ENCODE assay signal across 1 cellular context in genomic region chr7:130207642-130208041, GRCh38.
A peak's percentile ranks its signal among the peaks of the same experiment; 100 is the strongest.
TF ChIP-seq lines count a peak whose summit lies in the region.

TSS of gene SSMEM1 (plus strand) at chr7:130207860. CDS start at chr7:130207911, 51 bp downstream.

TF ChIP-seq in K562, 482 proteins besides CTCF, POLR2A, EP300 and RAD21 (continued from another document and continues in another):
- TF ChIP-seq, protein P1, sequence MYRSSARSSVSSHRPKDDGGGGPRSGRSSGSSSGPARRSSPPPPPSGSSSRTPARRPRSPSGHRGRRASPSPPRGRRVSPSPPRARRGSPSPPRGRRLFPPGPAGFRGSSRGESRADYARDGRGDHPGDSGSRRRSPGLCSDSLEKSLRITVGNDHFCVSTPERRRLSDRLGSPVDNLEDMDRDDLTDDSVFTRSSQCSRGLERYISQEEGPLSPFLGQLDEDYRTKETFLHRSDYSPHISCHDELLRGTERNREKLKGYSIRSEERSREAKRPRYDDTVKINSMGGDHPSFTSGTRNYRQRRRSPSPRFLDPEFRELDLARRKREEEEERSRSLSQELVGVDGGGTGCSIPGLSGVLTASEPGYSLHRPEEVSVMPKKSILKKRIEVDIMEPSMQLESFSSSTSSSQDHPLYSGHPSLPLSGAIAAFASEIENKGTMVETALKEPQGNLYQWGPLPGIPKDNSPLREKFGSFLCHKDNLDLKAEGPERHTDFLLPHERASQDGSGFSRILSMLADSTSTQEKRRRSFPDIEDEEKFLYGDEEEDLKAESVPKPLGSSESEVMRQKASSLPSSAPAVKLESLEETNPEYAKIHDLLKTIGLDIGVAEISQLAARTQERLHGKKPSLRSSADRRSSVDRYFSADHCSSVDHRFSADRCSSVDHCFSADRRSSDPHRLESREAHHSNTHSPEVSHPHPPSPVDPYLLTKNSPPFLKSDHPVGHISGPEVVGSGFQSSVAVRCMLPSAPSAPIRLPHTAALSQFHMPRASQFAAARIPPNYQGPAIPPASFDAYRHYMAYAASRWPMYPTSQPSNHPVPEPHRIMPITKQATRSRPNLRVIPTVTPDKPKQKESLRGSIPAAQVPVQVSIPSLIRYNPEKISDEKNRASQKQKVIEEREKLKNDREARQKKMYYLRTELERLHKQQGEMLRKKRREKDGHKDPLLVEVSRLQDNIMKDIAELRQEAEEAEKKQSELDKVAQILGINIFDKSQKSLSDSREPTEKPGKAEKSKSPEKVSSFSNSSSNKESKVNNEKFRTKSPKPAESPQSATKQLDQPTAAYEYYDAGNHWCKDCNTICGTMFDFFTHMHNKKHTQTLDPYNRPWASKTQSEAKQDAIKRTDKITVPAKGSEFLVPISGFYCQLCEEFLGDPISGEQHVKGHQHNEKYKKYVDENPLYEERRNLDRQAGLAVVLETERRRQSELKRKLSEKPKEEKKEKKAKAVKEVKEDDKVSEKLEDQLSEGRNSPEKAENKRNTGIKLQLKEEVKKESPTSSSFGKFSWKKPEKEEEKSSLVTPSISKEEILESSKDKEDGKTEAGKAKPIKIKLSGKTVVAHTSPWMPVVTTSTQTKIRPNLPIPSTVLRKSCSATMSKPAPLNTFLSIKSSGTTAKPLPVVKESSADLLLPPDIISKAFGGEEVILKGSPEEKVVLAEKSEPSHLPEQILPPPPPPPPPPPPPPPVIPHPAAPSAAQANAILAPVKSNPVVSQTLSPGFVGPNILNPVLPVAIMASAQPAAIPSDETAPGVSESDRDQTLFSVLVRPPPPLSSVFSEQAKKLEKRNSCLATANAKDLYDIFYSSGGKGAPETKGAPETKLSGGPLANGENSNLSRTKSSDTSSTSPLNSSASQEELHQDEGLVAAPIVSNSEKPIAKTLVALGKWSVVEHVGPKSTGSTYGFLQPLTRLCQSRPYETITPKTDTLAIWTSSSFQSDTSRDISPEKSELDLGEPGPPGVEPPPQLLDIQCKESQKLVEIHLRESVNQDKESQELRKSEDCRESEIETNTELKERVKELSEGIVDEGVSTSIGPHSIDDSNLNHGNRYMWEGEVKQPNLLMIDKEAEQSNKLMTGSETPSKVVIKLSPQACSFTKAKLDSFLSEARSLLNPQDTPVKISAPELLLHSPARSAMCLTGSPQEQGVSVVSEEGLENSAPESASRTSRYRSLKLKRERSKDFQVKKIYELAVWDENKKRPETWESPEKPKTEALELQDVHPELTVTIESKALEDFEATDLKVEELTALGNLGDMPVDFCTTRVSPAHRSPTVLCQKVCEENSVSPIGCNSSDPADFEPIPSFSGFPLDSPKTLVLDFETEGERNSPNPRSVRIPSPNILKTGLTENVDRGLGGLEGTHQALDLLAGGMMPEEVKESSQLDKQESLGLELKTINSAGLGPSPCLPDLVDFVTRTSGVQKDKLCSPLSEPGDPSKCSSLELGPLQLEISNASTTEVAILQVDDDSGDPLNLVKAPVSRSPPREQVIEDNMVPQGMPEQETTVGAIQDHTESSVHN (IDR thresholded peaks at IDR 0.05; ENCODE audit: borderline replicate concordance in 1 of 2, low read depth in 1 of 2), result 0 out of 4 replicates have a peak, but pooled peaks of 1 of the 2 experiments have one; percentile 49
- TF ChIP-seq BRF2 (IDR thresholded peaks at IDR 0.05; ENCODE audit: borderline replicate concordance, insufficient read depth, insufficient read length) (no peak), HES1 (IDR thresholded peaks at IDR 0.05; ENCODE audit: low read depth) (no peak), KHSRP (IDR thresholded peaks at IDR 0.05) (no peak), NFRKB (IDR thresholded peaks at IDR 0.05; ENCODE audit: low read depth) (no peak), FUS (optimal IDR thresholded peaks at IDR 0.05; ENCODE audit: low read depth, low read length) (no peak), ZNF274 (IDR thresholded peaks at IDR 0.05; ENCODE audit: borderline replicate concordance, low read depth, low read length) (no peak), ATF2 (CRISPR knock-in tag; IDR thresholded peaks at IDR 0.05) (no peak), CEBPG (CRISPR knock-in tag; IDR thresholded peaks at IDR 0.05) (peak; percentile 60), CEBPG (tag; conservative IDR thresholded peaks at IDR 0.05 in 1 of 2, IDR thresholded peaks at IDR 0.05 in 1 of 2) (peak; percentile 83 to 92), MCM2 (IDR thresholded peaks at IDR 0.05; ENCODE audit: low read depth) (no peak)
- TF ChIP-seq, protein P2, sequence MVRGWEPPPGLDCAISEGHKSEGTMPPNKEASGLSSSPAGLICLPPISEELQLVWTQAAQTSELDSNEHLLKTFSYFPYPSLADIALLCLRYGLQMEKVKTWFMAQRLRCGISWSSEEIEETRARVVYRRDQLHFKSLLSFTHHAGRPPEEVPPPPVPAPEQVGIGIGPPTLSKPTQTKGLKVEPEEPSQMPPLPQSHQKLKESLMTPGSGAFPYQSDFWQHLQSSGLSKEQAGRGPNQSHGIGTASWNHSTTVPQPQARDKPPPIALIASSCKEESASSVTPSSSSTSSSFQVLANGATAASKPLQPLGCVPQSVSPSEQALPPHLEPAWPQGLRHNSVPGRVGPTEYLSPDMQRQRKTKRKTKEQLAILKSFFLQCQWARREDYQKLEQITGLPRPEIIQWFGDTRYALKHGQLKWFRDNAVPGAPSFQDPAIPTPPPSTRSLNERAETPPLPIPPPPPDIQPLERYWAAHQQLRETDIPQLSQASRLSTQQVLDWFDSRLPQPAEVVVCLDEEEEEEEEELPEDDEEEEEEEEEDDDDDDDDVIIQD (CRISPR knock-in tag; IDR thresholded peaks at IDR 0.05), result no peak
- TF ChIP-seq, protein P3, sequence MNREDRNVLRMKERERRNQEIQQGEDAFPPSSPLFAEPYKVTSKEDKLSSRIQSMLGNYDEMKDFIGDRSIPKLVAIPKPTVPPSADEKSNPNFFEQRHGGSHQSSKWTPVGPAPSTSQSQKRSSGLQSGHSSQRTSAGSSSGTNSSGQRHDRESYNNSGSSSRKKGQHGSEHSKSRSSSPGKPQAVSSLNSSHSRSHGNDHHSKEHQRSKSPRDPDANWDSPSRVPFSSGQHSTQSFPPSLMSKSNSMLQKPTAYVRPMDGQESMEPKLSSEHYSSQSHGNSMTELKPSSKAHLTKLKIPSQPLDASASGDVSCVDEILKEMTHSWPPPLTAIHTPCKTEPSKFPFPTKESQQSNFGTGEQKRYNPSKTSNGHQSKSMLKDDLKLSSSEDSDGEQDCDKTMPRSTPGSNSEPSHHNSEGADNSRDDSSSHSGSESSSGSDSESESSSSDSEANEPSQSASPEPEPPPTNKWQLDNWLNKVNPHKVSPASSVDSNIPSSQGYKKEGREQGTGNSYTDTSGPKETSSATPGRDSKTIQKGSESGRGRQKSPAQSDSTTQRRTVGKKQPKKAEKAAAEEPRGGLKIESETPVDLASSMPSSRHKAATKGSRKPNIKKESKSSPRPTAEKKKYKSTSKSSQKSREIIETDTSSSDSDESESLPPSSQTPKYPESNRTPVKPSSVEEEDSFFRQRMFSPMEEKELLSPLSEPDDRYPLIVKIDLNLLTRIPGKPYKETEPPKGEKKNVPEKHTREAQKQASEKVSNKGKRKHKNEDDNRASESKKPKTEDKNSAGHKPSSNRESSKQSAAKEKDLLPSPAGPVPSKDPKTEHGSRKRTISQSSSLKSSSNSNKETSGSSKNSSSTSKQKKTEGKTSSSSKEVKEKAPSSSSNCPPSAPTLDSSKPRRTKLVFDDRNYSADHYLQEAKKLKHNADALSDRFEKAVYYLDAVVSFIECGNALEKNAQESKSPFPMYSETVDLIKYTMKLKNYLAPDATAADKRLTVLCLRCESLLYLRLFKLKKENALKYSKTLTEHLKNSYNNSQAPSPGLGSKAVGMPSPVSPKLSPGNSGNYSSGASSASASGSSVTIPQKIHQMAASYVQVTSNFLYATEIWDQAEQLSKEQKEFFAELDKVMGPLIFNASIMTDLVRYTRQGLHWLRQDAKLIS (CRISPR knock-in tag; IDR thresholded peaks at IDR 0.05), result no peak
- TF ChIP-seq, protein P4, sequence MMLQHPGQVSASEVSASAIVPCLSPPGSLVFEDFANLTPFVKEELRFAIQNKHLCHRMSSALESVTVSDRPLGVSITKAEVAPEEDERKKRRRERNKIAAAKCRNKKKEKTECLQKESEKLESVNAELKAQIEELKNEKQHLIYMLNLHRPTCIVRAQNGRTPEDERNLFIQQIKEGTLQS (IDR thresholded peaks at IDR 0.05), result peak; percentile 89
- TF ChIP-seq, protein P4 (CRISPR knock-in tag; conservative IDR thresholded peaks at IDR 0.05), result no peak
- TF ChIP-seq, protein P5, sequence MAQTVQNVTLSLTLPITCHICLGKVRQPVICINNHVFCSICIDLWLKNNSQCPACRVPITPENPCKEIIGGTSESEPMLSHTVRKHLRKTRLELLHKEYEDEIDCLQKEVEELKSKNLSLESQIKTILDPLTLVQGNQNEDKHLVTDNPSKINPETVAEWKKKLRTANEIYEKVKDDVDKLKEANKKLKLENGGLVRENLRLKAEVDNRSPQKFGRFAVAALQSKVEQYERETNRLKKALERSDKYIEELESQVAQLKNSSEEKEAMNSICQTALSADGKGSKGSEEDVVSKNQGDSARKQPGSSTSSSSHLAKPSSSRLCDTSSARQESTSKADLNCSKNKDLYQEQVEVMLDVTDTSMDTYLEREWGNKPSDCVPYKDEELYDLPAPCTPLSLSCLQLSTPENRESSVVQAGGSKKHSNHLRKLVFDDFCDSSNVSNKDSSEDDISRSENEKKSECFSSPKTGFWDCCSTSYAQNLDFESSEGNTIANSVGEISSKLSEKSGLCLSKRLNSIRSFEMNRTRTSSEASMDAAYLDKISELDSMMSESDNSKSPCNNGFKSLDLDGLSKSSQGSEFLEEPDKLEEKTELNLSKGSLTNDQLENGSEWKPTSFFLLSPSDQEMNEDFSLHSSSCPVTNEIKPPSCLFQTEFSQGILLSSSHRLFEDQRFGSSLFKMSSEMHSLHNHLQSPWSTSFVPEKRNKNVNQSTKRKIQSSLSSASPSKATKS (CRISPR knock-in tag; IDR thresholded peaks at IDR 0.05), result no peak
- TF ChIP-seq, protein P6, sequence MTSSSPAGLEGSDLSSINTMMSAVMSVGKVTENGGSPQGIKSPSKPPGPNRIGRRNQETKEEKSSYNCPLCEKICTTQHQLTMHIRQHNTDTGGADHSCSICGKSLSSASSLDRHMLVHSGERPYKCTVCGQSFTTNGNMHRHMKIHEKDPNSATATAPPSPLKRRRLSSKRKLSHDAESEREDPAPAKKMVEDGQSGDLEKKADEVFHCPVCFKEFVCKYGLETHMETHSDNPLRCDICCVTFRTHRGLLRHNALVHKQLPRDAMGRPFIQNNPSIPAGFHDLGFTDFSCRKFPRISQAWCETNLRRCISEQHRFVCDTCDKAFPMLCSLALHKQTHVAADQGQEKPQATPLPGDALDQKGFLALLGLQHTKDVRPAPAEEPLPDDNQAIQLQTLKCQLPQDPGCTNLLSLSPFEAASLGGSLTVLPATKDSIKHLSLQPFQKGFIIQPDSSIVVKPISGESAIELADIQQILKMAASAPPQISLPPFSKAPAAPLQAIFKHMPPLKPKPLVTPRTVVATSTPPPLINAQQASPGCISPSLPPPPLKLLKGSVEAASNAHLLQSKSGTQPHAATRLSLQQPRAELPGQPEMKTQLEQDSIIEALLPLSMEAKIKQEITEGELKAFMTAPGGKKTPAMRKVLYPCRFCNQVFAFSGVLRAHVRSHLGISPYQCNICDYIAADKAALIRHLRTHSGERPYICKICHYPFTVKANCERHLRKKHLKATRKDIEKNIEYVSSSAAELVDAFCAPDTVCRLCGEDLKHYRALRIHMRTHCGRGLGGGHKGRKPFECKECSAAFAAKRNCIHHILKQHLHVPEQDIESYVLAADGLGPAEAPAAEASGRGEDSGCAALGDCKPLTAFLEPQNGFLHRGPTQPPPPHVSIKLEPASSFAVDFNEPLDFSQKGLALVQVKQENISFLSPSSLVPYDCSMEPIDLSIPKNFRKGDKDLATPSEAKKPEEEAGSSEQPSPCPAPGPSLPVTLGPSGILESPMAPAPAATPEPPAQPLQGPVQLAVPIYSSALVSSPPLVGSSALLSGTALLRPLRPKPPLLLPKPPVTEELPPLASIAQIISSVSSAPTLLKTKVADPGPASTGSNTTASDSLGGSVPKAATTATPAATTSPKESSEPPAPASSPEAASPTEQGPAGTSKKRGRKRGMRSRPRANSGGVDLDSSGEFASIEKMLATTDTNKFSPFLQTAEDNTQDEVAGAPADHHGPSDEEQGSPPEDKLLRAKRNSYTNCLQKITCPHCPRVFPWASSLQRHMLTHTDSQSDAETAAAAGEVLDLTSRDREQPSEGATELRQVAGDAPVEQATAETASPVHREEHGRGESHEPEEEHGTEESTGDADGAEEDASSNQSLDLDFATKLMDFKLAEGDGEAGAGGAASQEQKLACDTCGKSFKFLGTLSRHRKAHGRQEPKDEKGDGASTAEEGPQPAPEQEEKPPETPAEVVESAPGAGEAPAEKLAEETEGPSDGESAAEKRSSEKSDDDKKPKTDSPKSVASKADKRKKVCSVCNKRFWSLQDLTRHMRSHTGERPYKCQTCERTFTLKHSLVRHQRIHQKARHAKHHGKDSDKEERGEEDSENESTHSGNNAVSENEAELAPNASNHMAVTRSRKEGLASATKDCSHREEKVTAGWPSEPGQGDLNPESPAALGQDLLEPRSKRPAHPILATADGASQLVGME (CRISPR knock-in tag; IDR thresholded peaks at IDR 0.05), result no peak
